ENCODE assay signal across 13 cellular contexts in genomic region chr5:157198277-157199058, GRCh38. TPM values are rescaled to one million over a fixed set of nuclear protein-coding genes. Genes with fewer than 3 reads are reported as not detected.
DNase-seq lines count a peak whose midpoint lies in the region; ATAC-seq, FAIRE-seq and TF ChIP-seq lines count a peak whose summit lies in the region.
"Had no signal": no experiment of that assay in that cellular context is flagged by ENCODE, and none has a peak within 500 bp of the region (broad histone marks: within the 10 kb centered on the region; RNA-seq: fewer than 3 reads in every experiment).

No MANE protein-coding gene starts in this region.

- peak overlapping the region; percentile 83 for H3K4me3 Mint-ChIP-seq in activated naive CD4-positive, alpha-beta T cell treated with anti-CD3 and anti-CD28 coated beads, Interleukin-2, amount 50 U/mL, for 24 hours
- H3K4me3 Mint-ChIP-seq in glutamatergic neuron (ENCODE audit: unreplicated experiment), result no peak overlapping the region

- H3K4me3 ChIP-seq in foreskin fibroblast (ENCODE audit: low read depth in 1 of 2, low read length in 2 of 2), result no peak overlapping the region
- H3K4me3 ChIP-seq: coronary artery, K562 had no signal

- no peak for ATAC-seq in GM19328 (IDR thresholded peaks at IDR 0.05; ENCODE audit: unreplicated experiment)
- ATAC-seq: K562 had no signal

- TF ChIP-seq CTCF in foreskin fibroblast (IDR thresholded peaks at IDR 0.05; ENCODE audit: low read depth, low read length), result no peak
- TF ChIP-seq CTCF in glutamatergic neuron (IDR thresholded peaks at IDR 0.05; ENCODE audit: partially characterized antibody, unreplicated experiment), result no peak

- DNase-seq in GM19239 (ENCODE audit: insufficient read length, low spot score) (no peak), T-helper 9 cell (peak; percentile 36), foreskin fibroblast (no peak), glutamatergic neuron (no peak)
- DNase-seq in stimulated activated CD8-positive, alpha-beta memory T cell treated with anti-CD3 and anti-CD28 coated beads, Interleukin-12 subunit alpha, Interleukin-12 subunit beta, amount 100 ng/mL, for 1 hour (ENCODE audit: low read depth), result peak; percentile 46
- DNase-seq: COR-L47, islet precursor cell, NCI-H2029 had no signal

- H3K4me1 Mint-ChIP-seq in activated naive CD4-positive, alpha-beta T cell treated with anti-CD3 and anti-CD28 coated beads, Interleukin-2, amount 50 U/mL, for 24 hours, result peaks cover 100% of the 10 kb centered on the region
- no peaks in the 10 kb centered on the region for H3K4me1 Mint-ChIP-seq in glutamatergic neuron (ENCODE audit: low read depth, unreplicated experiment)

- peak overlapping the region; percentile 100 for H3K27ac Mint-ChIP-seq in activated naive CD4-positive, alpha-beta T cell treated with anti-CD3 and anti-CD28 coated beads, Interleukin-2, amount 50 U/mL, for 24 hours
- H3K27ac Mint-ChIP-seq in glutamatergic neuron (ENCODE audit: unreplicated experiment), result no peak overlapping the region

- H3K27me3 Mint-ChIP-seq in activated naive CD4-positive, alpha-beta T cell treated with anti-CD3 and anti-CD28 coated beads, Interleukin-2, amount 50 U/mL, for 24 hours, result no peaks in the 10 kb centered on the region
- no peaks in the 10 kb centered on the region for H3K27me3 Mint-ChIP-seq in glutamatergic neuron (ENCODE audit: unreplicated experiment)

- H3K36me3 Mint-ChIP-seq in activated naive CD4-positive, alpha-beta T cell treated with anti-CD3 and anti-CD28 coated beads, Interleukin-2, amount 50 U/mL, for 24 hours, result peaks cover 47% of the 10 kb centered on the region
- no peaks in the 10 kb centered on the region for H3K36me3 Mint-ChIP-seq in glutamatergic neuron (ENCODE audit: unreplicated experiment)

- H3K9me3 Mint-ChIP-seq in activated naive CD4-positive, alpha-beta T cell treated with anti-CD3 and anti-CD28 coated beads, Interleukin-2, amount 50 U/mL, for 24 hours, result no peaks in the 10 kb centered on the region
- no peaks in the 10 kb centered on the region for H3K9me3 Mint-ChIP-seq in glutamatergic neuron (ENCODE audit: unreplicated experiment)

- FAIRE-seq in GM19239 (lab: Jason Lieb, UNC), result peak; percentile 89
- FAIRE-seq: K562 had no signal

RNA-seq across cellular contexts. Expression of gene ITK, which starts 17.8 kb away (rescaled TPM):
- not detected for total RNA-seq in glutamatergic neuron (ENCODE audit: unreplicated experiment)

RNA-seq across cellular contexts. Expression of gene GARIN3, which starts 32.4 kb away (rescaled TPM):
- total RNA-seq in glutamatergic neuron (ENCODE audit: unreplicated experiment), result not detected
- total RNA-seq: K562; T-helper 1 cell treated with Interleukin-12 subunit alpha and Interleukin-12 subunit beta and Interleukin-4 antibody, amounts not matched to agents 30 ng/mL and 1 ng/mL, for 36 hours had no signal

RNA-seq across cellular contexts. Expression of gene MED7, which starts 55.8 kb away (rescaled TPM):
- total RNA-seq in glutamatergic neuron (ENCODE audit: unreplicated experiment), result 13.2 TPM

Comparison
In these comparisons a context has a peak if more than half of its experiments do, and no peak if none do; other contexts are left out.
1. DNase-seq: peak in T-helper 9 cell (single experiment) and stimulated activated CD8-positive, alpha-beta memory T cell treated with anti-CD3 and anti-CD28 coated beads, Interleukin-12 subunit alpha, Interleukin-12 subunit beta, amount 100 ng/mL, for 1 hour (single experiment); none in GM19239 (single experiment), foreskin fibroblast (0 of 2) and glutamatergic neuron (single experiment).